Comparison of ENCODE assay signal across 2 cellular contexts in the genomic region with DNA sequence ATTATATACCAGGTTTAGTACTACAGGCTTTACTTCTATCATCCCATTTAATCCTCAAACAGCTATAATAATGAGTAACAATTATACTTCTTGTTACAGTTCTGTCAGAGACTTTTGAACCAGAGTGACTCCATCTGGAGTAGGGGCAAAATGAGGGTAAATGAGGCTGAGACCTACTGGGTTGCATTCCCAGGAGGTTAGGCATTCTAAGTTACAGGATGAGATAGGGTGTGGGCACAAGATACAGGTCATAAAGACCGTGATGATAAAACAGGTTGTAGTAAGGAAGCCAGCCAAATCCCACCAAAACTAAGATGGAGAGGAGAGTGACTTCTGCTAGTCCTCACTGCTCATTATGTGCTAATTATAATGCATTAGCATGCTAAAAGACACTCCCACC.
TF ChIP-seq lines count a peak whose summit lies in the region.

No MANE protein-coding gene starts in this region.

TF ChIP-seq in GM23338, 12 proteins besides CTCF, POLR2A, EP300 and RAD21 (continues in another document):
- TF ChIP-seq EZH2phosphoT487 (IDR thresholded peaks at IDR 0.05; ENCODE audit: unreplicated experiment) (no peak), NANOG (IDR thresholded peaks at IDR 0.05; ENCODE audit: borderline replicate concordance) (no peak), POLR2AphosphoS5 (IDR thresholded peaks at IDR 0.05; ENCODE audit: low read depth) (no peak), ZNF331 (CRISPR knock-in tag; IDR thresholded peaks at IDR 0.05; ENCODE audit: low read depth) (no peak), EZH2 (IDR thresholded peaks at IDR 0.05; ENCODE audit: low read depth, unreplicated experiment) (no peak), STAT1 (IDR thresholded peaks at IDR 0.05; ENCODE audit: unreplicated experiment) (no peak), CREB1 (CRISPR knock-in tag; IDR thresholded peaks at IDR 0.05; ENCODE audit: low read depth) (no peak), JUNB (IDR thresholded peaks at IDR 0.05; ENCODE audit: unreplicated experiment) (no peak), ZNF114 (CRISPR knock-in tag; IDR thresholded peaks at IDR 0.05) (no peak)
- TF ChIP-seq, protein P1, sequence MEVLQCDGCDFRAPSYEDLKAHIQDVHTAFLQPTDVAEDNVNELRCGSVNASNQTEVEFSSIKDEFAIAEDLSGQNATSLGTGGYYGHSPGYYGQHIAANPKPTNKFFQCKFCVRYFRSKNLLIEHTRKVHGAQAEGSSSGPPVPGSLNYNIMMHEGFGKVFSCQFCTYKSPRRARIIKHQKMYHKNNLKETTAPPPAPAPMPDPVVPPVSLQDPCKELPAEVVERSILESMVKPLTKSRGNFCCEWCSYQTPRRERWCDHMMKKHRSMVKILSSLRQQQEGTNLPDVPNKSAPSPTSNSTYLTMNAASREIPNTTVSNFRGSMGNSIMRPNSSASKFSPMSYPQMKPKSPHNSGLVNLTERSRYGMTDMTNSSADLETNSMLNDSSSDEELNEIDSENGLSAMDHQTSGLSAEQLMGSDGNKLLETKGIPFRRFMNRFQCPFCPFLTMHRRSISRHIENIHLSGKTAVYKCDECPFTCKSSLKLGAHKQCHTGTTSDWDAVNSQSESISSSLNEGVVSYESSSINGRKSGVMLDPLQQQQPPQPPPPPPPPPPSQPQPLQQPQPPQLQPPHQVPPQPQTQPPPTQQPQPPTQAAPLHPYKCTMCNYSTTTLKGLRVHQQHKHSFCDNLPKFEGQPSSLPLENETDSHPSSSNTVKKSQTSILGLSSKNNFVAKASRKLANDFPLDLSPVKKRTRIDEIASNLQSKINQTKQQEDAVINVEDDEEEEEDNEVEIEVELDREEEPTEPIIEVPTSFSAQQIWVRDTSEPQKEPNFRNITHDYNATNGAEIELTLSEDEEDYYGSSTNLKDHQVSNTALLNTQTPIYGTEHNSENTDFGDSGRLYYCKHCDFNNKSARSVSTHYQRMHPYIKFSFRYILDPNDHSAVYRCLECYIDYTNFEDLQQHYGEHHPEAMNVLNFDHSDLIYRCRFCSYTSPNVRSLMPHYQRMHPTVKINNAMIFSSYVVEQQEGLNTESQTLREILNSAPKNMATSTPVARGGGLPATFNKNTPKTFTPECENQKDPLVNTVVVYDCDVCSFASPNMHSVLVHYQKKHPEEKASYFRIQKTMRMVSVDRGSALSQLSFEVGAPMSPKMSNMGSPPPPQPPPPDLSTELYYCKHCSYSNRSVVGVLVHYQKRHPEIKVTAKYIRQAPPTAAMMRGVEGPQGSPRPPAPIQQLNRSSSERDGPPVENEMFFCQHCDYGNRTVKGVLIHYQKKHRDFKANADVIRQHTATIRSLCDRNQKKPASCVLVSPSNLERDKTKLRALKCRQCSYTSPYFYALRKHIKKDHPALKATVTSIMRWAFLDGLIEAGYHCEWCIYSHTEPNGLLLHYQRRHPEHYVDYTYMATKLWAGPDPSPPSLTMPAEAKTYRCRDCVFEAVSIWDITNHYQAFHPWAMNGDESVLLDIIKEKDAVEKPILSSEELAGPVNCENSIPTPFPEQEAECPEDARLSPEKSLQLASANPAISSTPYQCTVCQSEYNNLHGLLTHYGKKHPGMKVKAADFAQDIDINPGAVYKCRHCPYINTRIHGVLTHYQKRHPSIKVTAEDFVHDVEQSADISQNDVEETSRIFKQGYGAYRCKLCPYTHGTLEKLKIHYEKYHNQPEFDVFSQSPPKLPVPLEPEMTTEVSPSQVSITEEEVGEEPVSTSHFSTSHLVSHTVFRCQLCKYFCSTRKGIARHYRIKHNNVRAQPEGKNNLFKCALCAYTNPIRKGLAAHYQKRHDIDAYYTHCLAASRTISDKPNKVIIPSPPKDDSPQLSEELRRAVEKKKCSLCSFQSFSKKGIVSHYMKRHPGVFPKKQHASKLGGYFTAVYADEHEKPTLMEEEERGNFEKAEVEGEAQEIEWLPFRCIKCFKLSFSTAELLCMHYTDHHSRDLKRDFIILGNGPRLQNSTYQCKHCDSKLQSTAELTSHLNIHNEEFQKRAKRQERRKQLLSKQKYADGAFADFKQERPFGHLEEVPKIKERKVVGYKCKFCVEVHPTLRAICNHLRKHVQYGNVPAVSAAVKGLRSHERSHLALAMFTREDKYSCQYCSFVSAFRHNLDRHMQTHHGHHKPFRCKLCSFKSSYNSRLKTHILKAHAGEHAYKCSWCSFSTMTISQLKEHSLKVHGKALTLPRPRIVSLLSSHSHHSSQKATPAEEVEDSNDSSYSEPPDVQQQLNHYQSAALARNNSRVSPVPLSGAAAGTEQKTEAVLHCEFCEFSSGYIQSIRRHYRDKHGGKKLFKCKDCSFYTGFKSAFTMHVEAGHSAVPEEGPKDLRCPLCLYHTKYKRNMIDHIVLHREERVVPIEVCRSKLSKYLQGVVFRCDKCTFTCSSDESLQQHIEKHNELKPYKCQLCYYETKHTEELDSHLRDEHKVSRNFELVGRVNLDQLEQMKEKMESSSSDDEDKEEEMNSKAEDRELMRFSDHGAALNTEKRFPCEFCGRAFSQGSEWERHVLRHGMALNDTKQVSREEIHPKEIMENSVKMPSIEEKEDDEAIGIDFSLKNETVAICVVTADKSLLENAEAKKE (CRISPR knock-in tag; IDR thresholded peaks at IDR 0.05), result no peak
- TF ChIP-seq, protein P2, sequence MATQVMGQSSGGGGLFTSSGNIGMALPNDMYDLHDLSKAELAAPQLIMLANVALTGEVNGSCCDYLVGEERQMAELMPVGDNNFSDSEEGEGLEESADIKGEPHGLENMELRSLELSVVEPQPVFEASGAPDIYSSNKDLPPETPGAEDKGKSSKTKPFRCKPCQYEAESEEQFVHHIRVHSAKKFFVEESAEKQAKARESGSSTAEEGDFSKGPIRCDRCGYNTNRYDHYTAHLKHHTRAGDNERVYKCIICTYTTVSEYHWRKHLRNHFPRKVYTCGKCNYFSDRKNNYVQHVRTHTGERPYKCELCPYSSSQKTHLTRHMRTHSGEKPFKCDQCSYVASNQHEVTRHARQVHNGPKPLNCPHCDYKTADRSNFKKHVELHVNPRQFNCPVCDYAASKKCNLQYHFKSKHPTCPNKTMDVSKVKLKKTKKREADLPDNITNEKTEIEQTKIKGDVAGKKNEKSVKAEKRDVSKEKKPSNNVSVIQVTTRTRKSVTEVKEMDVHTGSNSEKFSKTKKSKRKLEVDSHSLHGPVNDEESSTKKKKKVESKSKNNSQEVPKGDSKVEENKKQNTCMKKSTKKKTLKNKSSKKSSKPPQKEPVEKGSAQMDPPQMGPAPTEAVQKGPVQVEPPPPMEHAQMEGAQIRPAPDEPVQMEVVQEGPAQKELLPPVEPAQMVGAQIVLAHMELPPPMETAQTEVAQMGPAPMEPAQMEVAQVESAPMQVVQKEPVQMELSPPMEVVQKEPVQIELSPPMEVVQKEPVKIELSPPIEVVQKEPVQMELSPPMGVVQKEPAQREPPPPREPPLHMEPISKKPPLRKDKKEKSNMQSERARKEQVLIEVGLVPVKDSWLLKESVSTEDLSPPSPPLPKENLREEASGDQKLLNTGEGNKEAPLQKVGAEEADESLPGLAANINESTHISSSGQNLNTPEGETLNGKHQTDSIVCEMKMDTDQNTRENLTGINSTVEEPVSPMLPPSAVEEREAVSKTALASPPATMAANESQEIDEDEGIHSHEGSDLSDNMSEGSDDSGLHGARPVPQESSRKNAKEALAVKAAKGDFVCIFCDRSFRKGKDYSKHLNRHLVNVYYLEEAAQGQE (IDR thresholded peaks at IDR 0.05; ENCODE audit: unreplicated experiment), result no peak

TF ChIP-seq in GM12878, 131 proteins besides CTCF, POLR2A, EP300 and RAD21:
- TF ChIP-seq MXI1 (IDR thresholded peaks at IDR 0.05; ENCODE audit: low read depth, low read length), result no peak
- TF ChIP-seq MYB (IDR thresholded peaks at IDR 0.05; ENCODE audit: borderline replicate concordance, low read depth, low read length), result no peak
- no peak for TF ChIP-seq HDGF (IDR thresholded peaks at IDR 0.05)
- no peak for TF ChIP-seq GABPA (IDR thresholded peaks at IDR 0.05; ENCODE audit: low read depth)
- no peak for TF ChIP-seq ZBED1 (IDR thresholded peaks at IDR 0.05; ENCODE audit: borderline replicate concordance)
- TF ChIP-seq NFIC (IDR thresholded peaks at IDR 0.05; ENCODE audit: low read depth, low read length), result no peak
- no peak for TF ChIP-seq RCOR1 (conservative IDR thresholded peaks at IDR 0.05; ENCODE audit: low read depth, low read length)
- TF ChIP-seq RELA (IDR thresholded peaks at IDR 0.05; ENCODE audit: borderline replicate concordance, partially characterized antibody), result no peak
- no peak for TF ChIP-seq SPI1 (IDR thresholded peaks at IDR 0.05; ENCODE audit: borderline replicate concordance, insufficient read depth, low read depth, low read length)
- TF ChIP-seq TBL1XR1 (IDR thresholded peaks at IDR 0.05; ENCODE audit: low read depth, low read length), result no peak
- TF ChIP-seq, protein P3, sequence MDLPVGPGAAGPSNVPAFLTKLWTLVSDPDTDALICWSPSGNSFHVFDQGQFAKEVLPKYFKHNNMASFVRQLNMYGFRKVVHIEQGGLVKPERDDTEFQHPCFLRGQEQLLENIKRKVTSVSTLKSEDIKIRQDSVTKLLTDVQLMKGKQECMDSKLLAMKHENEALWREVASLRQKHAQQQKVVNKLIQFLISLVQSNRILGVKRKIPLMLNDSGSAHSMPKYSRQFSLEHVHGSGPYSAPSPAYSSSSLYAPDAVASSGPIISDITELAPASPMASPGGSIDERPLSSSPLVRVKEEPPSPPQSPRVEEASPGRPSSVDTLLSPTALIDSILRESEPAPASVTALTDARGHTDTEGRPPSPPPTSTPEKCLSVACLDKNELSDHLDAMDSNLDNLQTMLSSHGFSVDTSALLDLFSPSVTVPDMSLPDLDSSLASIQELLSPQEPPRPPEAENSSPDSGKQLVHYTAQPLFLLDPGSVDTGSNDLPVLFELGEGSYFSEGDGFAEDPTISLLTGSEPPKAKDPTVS (IDR thresholded peaks at IDR 0.05; ENCODE audit: low read depth, low read length), result no peak
- TF ChIP-seq RBBP5 (conservative IDR thresholded peaks at IDR 0.05), result no peak
- no peak for TF ChIP-seq CBFB (IDR thresholded peaks at IDR 0.05; ENCODE audit: low read depth)
- no peak for TF ChIP-seq MYC (IDR thresholded peaks at IDR 0.05; ENCODE audit: insufficient read depth, insufficient read length, insufficient replicate concordance, low read length, severe bottlenecking)
- no peak for TF ChIP-seq IRF3 (IDR thresholded peaks at IDR 0.05)
- no peak for TF ChIP-seq ATF3 (IDR thresholded peaks at IDR 0.05; ENCODE audit: borderline replicate concordance, extremely low read depth, low read depth, low read length)
- TF ChIP-seq USF2 (IDR thresholded peaks at IDR 0.05; ENCODE audit: borderline replicate concordance, low read depth, low read length), result no peak
- TF ChIP-seq, protein P4, sequence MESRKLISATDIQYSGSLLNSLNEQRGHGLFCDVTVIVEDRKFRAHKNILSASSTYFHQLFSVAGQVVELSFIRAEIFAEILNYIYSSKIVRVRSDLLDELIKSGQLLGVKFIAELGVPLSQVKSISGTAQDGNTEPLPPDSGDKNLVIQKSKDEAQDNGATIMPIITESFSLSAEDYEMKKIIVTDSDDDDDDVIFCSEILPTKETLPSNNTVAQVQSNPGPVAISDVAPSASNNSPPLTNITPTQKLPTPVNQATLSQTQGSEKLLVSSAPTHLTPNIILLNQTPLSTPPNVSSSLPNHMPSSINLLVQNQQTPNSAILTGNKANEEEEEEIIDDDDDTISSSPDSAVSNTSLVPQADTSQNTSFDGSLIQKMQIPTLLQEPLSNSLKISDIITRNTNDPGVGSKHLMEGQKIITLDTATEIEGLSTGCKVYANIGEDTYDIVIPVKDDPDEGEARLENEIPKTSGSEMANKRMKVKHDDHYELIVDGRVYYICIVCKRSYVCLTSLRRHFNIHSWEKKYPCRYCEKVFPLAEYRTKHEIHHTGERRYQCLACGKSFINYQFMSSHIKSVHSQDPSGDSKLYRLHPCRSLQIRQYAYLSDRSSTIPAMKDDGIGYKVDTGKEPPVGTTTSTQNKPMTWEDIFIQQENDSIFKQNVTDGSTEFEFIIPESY (IDR thresholded peaks at IDR 0.05), result no peak
- TF ChIP-seq PKNOX1 (IDR thresholded peaks at IDR 0.05), result no peak
- no peak for TF ChIP-seq NR2F1 (conservative IDR thresholded peaks at IDR 0.05)
